ENCODE assay signal across 1 cellular context in genomic region chr3:65758438-65758837, GRCh38.
TF ChIP-seq lines count a peak whose summit lies in the region.

No MANE protein-coding gene starts in this region.

TF ChIP-seq in IMR-90, 13 proteins besides CTCF, POLR2A, EP300 and RAD21 (continued from another document):
- TF ChIP-seq USF2 (IDR thresholded peaks at IDR 0.05; ENCODE audit: low read depth, low read length) (no peak), MAZ (IDR thresholded peaks at IDR 0.05; ENCODE audit: borderline replicate concordance, low read depth, low read length) (no peak), FOS (IDR thresholded peaks at IDR 0.05; ENCODE audit: low read depth, low read length) (no peak), RCOR1 (IDR thresholded peaks at IDR 0.05; ENCODE audit: insufficient replicate concordance, low read length) (no peak), MXI1 (IDR thresholded peaks at IDR 0.05; ENCODE audit: borderline replicate concordance, low read depth, low read length) (no peak), CHD1 (IDR thresholded peaks at IDR 0.05; ENCODE audit: low read depth, low read length) (no peak), SMC3 (IDR thresholded peaks at IDR 0.05; ENCODE audit: low read depth, low read length) (no peak), ELK1 (IDR thresholded peaks at IDR 0.05; ENCODE audit: borderline replicate concordance, low read depth, low read length) (no peak)
